2 cellular contexts compared by ENCODE assay signal in the genomic region with DNA sequence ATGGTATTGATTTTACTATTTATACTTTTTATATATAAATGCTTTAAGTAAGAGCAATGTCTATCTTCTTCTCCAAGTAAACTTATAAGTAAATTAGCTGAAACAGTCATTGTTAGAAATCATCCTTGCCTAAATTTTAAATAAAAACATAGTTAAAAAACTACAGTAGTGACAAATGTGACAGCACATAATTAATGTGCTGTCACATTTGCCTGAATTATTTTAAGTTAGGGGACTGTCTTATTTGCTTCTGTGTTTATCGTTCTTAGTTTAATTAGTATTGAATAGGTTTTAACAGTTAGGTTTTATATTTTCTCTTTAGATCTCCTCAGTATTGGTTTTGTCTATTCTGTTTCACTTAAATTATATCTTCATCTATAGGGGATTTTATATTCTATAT.
TF ChIP-seq lines count a peak whose summit lies in the region.

No MANE protein-coding gene starts in this region.

TF ChIP-seq in HepG2, 621 proteins besides CTCF, POLR2A, EP300 and RAD21 (continues in another document):
- TF ChIP-seq TOPORS (CRISPR knock-in tag; IDR thresholded peaks at IDR 0.05) (no peak), GATAD2A (CRISPR knock-in tag; IDR thresholded peaks at IDR 0.05) (no peak), ZNF232 (CRISPR knock-in tag; IDR thresholded peaks at IDR 0.05; ENCODE audit: borderline replicate concordance) (no peak), NPAS2 (CRISPR knock-in tag; IDR thresholded peaks at IDR 0.05; ENCODE audit: borderline replicate concordance) (no peak), MTA3 (CRISPR knock-in tag; IDR thresholded peaks at IDR 0.05) (no peak), ZNF333 (CRISPR knock-in tag; IDR thresholded peaks at IDR 0.05; ENCODE audit: borderline replicate concordance) (no peak), TAF1 (CRISPR knock-in tag; IDR thresholded peaks at IDR 0.05) (no peak), RELA (CRISPR knock-in tag; IDR thresholded peaks at IDR 0.05) (no peak), ARID2 (CRISPR knock-in tag; IDR thresholded peaks at IDR 0.05; ENCODE audit: borderline replicate concordance) (no peak), TRIM24 (CRISPR knock-in tag; IDR thresholded peaks at IDR 0.05) (no peak), KMT2A (CRISPR knock-in tag; IDR thresholded peaks at IDR 0.05) (no peak), NR1H2 (CRISPR knock-in tag; IDR thresholded peaks at IDR 0.05; ENCODE audit: borderline replicate concordance, low read depth) (no peak), FOXA3 (CRISPR knock-in tag; IDR thresholded peaks at IDR 0.05) (no peak), ZNF383 (CRISPR knock-in tag; IDR thresholded peaks at IDR 0.05; ENCODE audit: borderline replicate concordance) (no peak)
- TF ChIP-seq, protein P1, sequence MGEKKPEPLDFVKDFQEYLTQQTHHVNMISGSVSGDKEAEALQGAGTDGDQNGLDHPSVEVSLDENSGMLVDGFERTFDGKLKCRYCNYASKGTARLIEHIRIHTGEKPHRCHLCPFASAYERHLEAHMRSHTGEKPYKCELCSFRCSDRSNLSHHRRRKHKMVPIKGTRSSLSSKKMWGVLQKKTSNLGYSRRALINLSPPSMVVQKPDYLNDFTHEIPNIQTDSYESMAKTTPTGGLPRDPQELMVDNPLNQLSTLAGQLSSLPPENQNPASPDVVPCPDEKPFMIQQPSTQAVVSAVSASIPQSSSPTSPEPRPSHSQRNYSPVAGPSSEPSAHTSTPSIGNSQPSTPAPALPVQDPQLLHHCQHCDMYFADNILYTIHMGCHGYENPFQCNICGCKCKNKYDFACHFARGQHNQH (CRISPR knock-in tag; IDR thresholded peaks at IDR 0.05) = no peak
- TF ChIP-seq, protein P2, sequence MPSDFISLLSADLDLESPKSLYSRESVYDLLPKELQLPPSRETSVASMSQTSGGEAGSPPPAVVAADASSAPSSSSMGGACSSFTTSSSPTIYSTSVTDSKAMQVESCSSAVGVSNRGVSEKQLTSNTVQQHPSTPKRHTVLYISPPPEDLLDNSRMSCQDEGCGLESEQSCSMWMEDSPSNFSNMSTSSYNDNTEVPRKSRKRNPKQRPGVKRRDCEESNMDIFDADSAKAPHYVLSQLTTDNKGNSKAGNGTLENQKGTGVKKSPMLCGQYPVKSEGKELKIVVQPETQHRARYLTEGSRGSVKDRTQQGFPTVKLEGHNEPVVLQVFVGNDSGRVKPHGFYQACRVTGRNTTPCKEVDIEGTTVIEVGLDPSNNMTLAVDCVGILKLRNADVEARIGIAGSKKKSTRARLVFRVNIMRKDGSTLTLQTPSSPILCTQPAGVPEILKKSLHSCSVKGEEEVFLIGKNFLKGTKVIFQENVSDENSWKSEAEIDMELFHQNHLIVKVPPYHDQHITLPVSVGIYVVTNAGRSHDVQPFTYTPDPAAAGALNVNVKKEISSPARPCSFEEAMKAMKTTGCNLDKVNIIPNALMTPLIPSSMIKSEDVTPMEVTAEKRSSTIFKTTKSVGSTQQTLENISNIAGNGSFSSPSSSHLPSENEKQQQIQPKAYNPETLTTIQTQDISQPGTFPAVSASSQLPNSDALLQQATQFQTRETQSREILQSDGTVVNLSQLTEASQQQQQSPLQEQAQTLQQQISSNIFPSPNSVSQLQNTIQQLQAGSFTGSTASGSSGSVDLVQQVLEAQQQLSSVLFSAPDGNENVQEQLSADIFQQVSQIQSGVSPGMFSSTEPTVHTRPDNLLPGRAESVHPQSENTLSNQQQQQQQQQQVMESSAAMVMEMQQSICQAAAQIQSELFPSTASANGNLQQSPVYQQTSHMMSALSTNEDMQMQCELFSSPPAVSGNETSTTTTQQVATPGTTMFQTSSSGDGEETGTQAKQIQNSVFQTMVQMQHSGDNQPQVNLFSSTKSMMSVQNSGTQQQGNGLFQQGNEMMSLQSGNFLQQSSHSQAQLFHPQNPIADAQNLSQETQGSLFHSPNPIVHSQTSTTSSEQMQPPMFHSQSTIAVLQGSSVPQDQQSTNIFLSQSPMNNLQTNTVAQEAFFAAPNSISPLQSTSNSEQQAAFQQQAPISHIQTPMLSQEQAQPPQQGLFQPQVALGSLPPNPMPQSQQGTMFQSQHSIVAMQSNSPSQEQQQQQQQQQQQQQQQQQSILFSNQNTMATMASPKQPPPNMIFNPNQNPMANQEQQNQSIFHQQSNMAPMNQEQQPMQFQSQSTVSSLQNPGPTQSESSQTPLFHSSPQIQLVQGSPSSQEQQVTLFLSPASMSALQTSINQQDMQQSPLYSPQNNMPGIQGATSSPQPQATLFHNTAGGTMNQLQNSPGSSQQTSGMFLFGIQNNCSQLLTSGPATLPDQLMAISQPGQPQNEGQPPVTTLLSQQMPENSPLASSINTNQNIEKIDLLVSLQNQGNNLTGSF (CRISPR knock-in tag; IDR thresholded peaks at IDR 0.05) = no peak
- TF ChIP-seq, protein P3, sequence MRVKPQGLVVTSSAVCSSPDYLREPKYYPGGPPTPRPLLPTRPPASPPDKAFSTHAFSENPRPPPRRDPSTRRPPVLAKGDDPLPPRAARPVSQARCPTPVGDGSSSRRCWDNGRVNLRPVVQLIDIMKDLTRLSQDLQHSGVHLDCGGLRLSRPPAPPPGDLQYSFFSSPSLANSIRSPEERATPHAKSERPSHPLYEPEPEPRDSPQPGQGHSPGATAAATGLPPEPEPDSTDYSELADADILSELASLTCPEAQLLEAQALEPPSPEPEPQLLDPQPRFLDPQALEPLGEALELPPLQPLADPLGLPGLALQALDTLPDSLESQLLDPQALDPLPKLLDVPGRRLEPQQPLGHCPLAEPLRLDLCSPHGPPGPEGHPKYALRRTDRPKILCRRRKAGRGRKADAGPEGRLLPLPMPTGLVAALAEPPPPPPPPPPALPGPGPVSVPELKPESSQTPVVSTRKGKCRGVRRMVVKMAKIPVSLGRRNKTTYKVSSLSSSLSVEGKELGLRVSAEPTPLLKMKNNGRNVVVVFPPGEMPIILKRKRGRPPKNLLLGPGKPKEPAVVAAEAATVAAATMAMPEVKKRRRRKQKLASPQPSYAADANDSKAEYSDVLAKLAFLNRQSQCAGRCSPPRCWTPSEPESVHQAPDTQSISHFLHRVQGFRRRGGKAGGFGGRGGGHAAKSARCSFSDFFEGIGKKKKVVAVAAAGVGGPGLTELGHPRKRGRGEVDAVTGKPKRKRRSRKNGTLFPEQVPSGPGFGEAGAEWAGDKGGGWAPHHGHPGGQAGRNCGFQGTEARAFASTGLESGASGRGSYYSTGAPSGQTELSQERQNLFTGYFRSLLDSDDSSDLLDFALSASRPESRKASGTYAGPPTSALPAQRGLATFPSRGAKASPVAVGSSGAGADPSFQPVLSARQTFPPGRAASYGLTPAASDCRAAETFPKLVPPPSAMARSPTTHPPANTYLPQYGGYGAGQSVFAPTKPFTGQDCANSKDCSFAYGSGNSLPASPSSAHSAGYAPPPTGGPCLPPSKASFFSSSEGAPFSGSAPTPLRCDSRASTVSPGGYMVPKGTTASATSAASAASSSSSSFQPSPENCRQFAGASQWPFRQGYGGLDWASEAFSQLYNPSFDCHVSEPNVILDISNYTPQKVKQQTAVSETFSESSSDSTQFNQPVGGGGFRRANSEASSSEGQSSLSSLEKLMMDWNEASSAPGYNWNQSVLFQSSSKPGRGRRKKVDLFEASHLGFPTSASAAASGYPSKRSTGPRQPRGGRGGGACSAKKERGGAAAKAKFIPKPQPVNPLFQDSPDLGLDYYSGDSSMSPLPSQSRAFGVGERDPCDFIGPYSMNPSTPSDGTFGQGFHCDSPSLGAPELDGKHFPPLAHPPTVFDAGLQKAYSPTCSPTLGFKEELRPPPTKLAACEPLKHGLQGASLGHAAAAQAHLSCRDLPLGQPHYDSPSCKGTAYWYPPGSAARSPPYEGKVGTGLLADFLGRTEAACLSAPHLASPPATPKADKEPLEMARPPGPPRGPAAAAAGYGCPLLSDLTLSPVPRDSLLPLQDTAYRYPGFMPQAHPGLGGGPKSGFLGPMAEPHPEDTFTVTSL (CRISPR knock-in tag; IDR thresholded peaks at IDR 0.05; ENCODE audit: borderline replicate concordance) = no peak

TF ChIP-seq in HEK293T, 16 proteins besides CTCF, POLR2A, EP300 and RAD21:
- no peak for TF ChIP-seq FOXM1 (IDR thresholded peaks at IDR 0.05; ENCODE audit: borderline replicate concordance)
- TF ChIP-seq, protein P4, sequence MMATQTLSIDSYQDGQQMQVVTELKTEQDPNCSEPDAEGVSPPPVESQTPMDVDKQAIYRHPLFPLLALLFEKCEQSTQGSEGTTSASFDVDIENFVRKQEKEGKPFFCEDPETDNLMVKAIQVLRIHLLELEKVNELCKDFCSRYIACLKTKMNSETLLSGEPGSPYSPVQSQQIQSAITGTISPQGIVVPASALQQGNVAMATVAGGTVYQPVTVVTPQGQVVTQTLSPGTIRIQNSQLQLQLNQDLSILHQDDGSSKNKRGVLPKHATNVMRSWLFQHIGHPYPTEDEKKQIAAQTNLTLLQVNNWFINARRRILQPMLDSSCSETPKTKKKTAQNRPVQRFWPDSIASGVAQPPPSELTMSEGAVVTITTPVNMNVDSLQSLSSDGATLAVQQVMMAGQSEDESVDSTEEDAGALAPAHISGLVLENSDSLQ (IDR thresholded peaks at IDR 0.05) = peak; percentile 54
